16 cellular contexts compared by ENCODE assay signal in the genomic region with DNA sequence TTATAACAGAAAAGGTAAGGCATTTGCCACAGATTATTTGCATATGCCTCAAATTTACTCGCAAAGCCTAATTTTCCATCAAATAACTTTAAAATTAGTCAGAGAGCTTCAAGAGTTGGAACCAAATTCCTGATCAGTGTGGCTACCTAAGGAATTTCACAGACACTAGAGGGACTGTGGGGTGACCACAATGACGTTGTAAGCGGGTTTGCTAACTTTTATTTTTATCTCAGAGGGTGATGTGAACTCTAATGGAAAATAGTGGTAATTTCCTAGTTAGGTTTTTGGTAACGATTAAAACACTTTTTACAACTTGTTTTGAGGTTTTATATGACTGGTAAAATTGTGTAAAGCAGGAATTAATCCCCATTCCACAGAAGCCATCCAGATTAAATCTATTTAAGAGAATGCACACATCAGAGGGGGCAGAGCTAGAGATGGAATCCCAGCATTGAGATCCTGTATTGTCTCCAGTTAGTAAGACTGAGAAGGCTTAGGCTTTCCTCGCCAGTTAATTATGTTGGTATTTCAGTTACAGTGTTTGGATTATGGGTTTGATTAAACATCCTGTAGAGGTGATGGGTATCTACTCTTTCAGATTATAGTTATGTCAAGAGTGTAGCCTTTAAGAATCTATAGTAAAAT.
DNase-seq lines count a peak whose midpoint lies in the region; ATAC-seq and TF ChIP-seq lines count a peak whose summit lies in the region.
"Had no signal": no experiment of that assay in that cellular context is flagged by ENCODE, and none has a peak within 500 bp of the region (broad histone marks: within the 10 kb centered on the region; RNA-seq: fewer than 3 reads in every experiment).

No MANE protein-coding gene starts in this region.

- H3K9me3 ChIP-seq in H9 (ENCODE audit: control insufficient read depth, low read depth, low read length) (no peaks in the 10 kb centered on the region), T-helper 17 cell (ENCODE audit: control insufficient read depth, low read length, poor library complexity, severe bottlenecking) (no peaks in the 10 kb centered on the region)
- H3K9me3 ChIP-seq: tibial nerve had no signal

- H3K9ac ChIP-seq in H9 (ENCODE audit: extremely low read depth, insufficient read length, low read length) = no peak overlapping the region

- no peaks in the 10 kb centered on the region for H3K79me1 ChIP-seq in H9 (ENCODE audit: insufficient read depth, low read depth, low read length, poor library complexity, severe bottlenecking)

- peak; percentile 8 for DNase-seq in stimulated activated CD4-positive, alpha-beta T cell treated with anti-CD3 and anti-CD28 coated beads, Interleukin-15, amount 100 ng/mL, for 24 hours
- no peak for DNase-seq in stimulated activated CD4-positive, alpha-beta T cell treated with anti-CD3 and anti-CD28 coated beads, Interleukin-4, amount 100 ng/mL, for 4 hours
- DNase-seq in RPMI7951 (ENCODE audit: low read depth) (peak; percentile 92), fibroblast of the aortic adventitia (ENCODE audit: low read depth) (peak; percentile 49), H9 (no peak), T-helper 17 cell (no peak), GM20000 (ENCODE audit: low spot score) (no peak)
- DNase-seq: activated CD4-positive, alpha-beta T cell treated with anti-CD3 and anti-CD28 coated beads, Interleukin-2, amount 50 U/mL, for 4 hours; activated naive CD4-positive, alpha-beta T cell treated with anti-CD3 and anti-CD28 coated beads for 36 hours; cortex of kidney; NCI-H187 treated with DMSO at 0.1 percent for 48 hours had no signal

- H2AFZ ChIP-seq in H9 (ENCODE audit: low read length) = no peak overlapping the region
- H2AFZ ChIP-seq: hepatocyte had no signal

- H3K27me3 Mint-ChIP-seq in H9 (ENCODE audit: low read depth) (no peaks in the 10 kb centered on the region), T-helper 17 cell (no peaks in the 10 kb centered on the region)
- H3K27me3 Mint-ChIP-seq: B cell had no signal

- no peaks in the 10 kb centered on the region for H4K20me1 ChIP-seq in H9 (ENCODE audit: control insufficient read depth, insufficient read depth, insufficient read length)

- no peak overlapping the region for H4K8ac ChIP-seq in H9 (replicated peaks; ENCODE audit: insufficient read length, low read depth, low read length)

- H3K9me3 Mint-ChIP-seq in H9 = no peaks in the 10 kb centered on the region
- H3K9me3 Mint-ChIP-seq: activated naive CD4-positive, alpha-beta T cell treated with anti-CD3 and anti-CD28 coated beads for 36 hours; T-helper 1 cell treated with Interleukin-12 subunit alpha and Interleukin-12 subunit beta and Interleukin-4 antibody, amounts not matched to agents 30 μg/mL and 1 μg/mL, for 36 hours had no signal

- H3K36me3 Mint-ChIP-seq in H9 (ENCODE audit: insufficient read depth in 1 of 3, low read depth in 3 of 3) = no peaks in the 10 kb centered on the region; a peak in 1 of 7 replicates
- no peaks in the 10 kb centered on the region for H3K36me3 Mint-ChIP-seq in T-helper 17 cell (ENCODE audit: low read depth)

- no peaks in the 10 kb centered on the region for H3K23me2 ChIP-seq in H9 (ENCODE audit: insufficient read length, low read depth, low read length, poor library complexity, severe bottlenecking)

- no peak overlapping the region for H3K56ac ChIP-seq in H9 (ENCODE audit: insufficient read length, low read depth, low read length)

- no peak overlapping the region for H2AK5ac ChIP-seq in H9 (ENCODE audit: insufficient read length, low read length)

- H3K4me1 Mint-ChIP-seq in H9 (peaks cover 19 to 21% of the 10 kb centered on the region in 2 experiments), T-helper 17 cell (no peaks in the 10 kb centered on the region)
- H3K4me1 Mint-ChIP-seq: B cell had no signal

- ATAC-seq in T-helper 17 cell = no peak
- no peak for ATAC-seq in HG02981 (IDR thresholded peaks at IDR 0.05; ENCODE audit: unreplicated experiment)

- no peak overlapping the region for H3K18ac ChIP-seq in H9 (ENCODE audit: insufficient read length, low read depth, low read length)

- H3K4me2 ChIP-seq in H9 (ENCODE audit: insufficient read depth, insufficient read length, low read length) = no peak overlapping the region
- H3K4me2 ChIP-seq: hepatocyte had no signal

- no peak overlapping the region for H2BK20ac ChIP-seq in H9 (ENCODE audit: low read depth, low read length, poor library complexity, severe bottlenecking)

- no peaks in the 10 kb centered on the region for H3K79me2 ChIP-seq in H9 (ENCODE audit: insufficient read depth, low read length)
- H3K79me2 ChIP-seq: hepatocyte had no signal

- H4K91ac ChIP-seq in H9 (ENCODE audit: insufficient read length, low read depth, low read length) = no peak overlapping the region

- H2BK12ac ChIP-seq in H9 (ENCODE audit: insufficient read length, low read depth, low read length) = no peak overlapping the region

- no peak overlapping the region for H2BK120ac ChIP-seq in H9 (ENCODE audit: low read depth, low read length, poor library complexity, severe bottlenecking)

- TF ChIP-seq CTCF in fibroblast of the aortic adventitia (IDR thresholded peaks at IDR 0.05; ENCODE audit: insufficient read depth, low read length) (no peak), H9 (conservative IDR thresholded peaks at IDR 0.05) (no peak), GM20000 (IDR thresholded peaks at IDR 0.05; ENCODE audit: extremely low read depth, missing control alignments) (no peak)

- H3K4me3 ChIP-seq in fibroblast of the aortic adventitia (ENCODE audit: low read depth, low read length) = no peak overlapping the region
- H3K4me3 ChIP-seq: hepatocyte, tibial nerve had no signal

- peaks cover 2% of the 10 kb centered on the region for H3K4me1 ChIP-seq in H9 (ENCODE audit: insufficient read depth, low read length)

- no peak overlapping the region for H3T11ph ChIP-seq in H9 (ENCODE audit: low read length)

- no peak overlapping the region for H2BK5ac ChIP-seq in H9 (ENCODE audit: insufficient read length, low read length)

- no peak overlapping the region for H4K5ac ChIP-seq in H9 (ENCODE audit: insufficient read length, low read depth, low read length)

- H3K23ac ChIP-seq in H9 (ENCODE audit: insufficient read length, low read depth, low read length) = no peak overlapping the region

- H3K14ac ChIP-seq in H9 (ENCODE audit: insufficient read depth, low read length) = no peak overlapping the region

- no peak overlapping the region for H3K4ac ChIP-seq in H9 (ENCODE audit: low read depth, low read length)

- H3K27me3 ChIP-seq in H9 (ENCODE audit: insufficient read depth, low read length) = no peaks in the 10 kb centered on the region
- H3K27me3 ChIP-seq: hepatocyte, tibial nerve had no signal

- WGBS in H9 (ENCODE audit: extremely low coverage, insufficient read length, low lambda C conversion rate) = no CpG with 5 or more reads among the region's 5 CpGs

- H3K4me3 Mint-ChIP-seq in H9 = no peak overlapping the region
- no peak overlapping the region for H3K4me3 Mint-ChIP-seq in T-helper 17 cell
- H3K4me3 Mint-ChIP-seq: activated naive CD4-positive, alpha-beta T cell treated with anti-CD3 and anti-CD28 coated beads for 36 hours; B cell; T-helper 1 cell treated with Interleukin-12 subunit alpha and Interleukin-12 subunit beta and Interleukin-4 antibody, amounts not matched to agents 30 μg/mL and 1 μg/mL, for 36 hours had no signal

- H2BK15ac ChIP-seq in H9 (ENCODE audit: low read depth, low read length) = no peak overlapping the region

- H3K27ac ChIP-seq in H9 (ENCODE audit: insufficient read length, low read depth, low read length) = no peak overlapping the region
- H3K27ac ChIP-seq: hepatocyte, tibial nerve had no signal

- H3K27ac Mint-ChIP-seq in H9 (0 out of 7 replicates have a peak overlapping the region, but pooled peaks of 1 of the 3 experiments have one; percentile 47), T-helper 17 cell (no peak overlapping the region)
- H3K27ac Mint-ChIP-seq: activated naive CD4-positive, alpha-beta T cell treated with anti-CD3 and anti-CD28 coated beads for 36 hours; B cell; T-helper 1 cell treated with Interleukin-12 subunit alpha and Interleukin-12 subunit beta and Interleukin-4 antibody, amounts not matched to agents 30 μg/mL and 1 μg/mL, for 36 hours had no signal

Comparison
In these comparisons a context has a peak if more than half of its experiments do, and no peak if none do; other contexts are left out.
1. DNase-seq: peak in stimulated activated CD4-positive, alpha-beta T cell treated with anti-CD3 and anti-CD28 coated beads, Interleukin-15, amount 100 ng/mL, for 24 hours (single experiment), RPMI7951 (single experiment) and fibroblast of the aortic adventitia (single experiment); none in stimulated activated CD4-positive, alpha-beta T cell treated with anti-CD3 and anti-CD28 coated beads, Interleukin-4, amount 100 ng/mL, for 4 hours (0 of 2), H9 (single experiment), T-helper 17 cell (0 of 3) and GM20000 (single experiment).